ENCODE assay signal across 16 cellular contexts in the genomic region with DNA sequence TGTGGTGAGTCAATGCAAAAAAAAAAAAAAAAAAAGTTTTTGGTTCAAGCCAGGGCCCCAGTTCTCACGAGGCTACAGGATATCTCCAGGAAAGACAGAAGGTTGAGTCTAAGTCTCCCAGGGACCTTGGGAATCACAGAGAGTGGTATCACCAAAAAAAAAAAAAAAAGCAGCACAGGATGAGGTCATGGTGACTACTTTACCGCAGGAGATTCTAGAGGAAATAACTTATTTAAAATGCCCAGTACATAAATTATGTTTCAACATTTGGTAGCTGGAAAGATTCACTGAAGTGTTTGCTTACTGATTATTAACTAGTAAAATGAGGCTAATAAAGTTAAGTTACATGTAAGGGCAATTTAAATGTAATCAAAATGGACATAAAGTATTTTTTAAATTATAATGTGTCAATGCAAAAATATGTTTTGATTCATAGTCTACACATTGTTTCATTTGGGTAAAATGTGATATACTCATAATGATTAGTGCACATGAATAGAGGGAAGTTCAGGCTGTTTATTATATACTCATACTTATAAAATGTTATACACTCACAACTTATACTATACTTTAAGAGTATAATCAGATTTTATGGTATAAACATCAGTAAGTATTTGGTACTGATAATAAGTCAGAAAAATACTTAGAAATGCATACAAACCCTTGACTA.
DNase-seq lines count a peak whose midpoint lies in the region; ATAC-seq and TF ChIP-seq lines count a peak whose summit lies in the region.
"Had no signal": no experiment of that assay in that cellular context is flagged by ENCODE, and none has a peak within 500 bp of the region (broad histone marks: within the 10 kb centered on the region; RNA-seq: fewer than 3 reads in every experiment).

No MANE protein-coding gene starts in this region.

- DNase-seq in DMS53 (lab: John Stamatoyannopoulos, UW) = peak; percentile 34
- DNase-seq in DMS53 treated with DMSO at 0.1 percent for 48 hours (lab: John Stamatoyannopoulos, UW; ENCODE audit: unreplicated experiment) = no peak
- DNase-seq in fibroblast of mammary gland (ENCODE audit: low read depth) = peak; percentile 94
- DNase-seq in stromal cell of bone marrow (ENCODE audit: low read depth) = peak; percentile 89
- DNase-seq in NCI-H524 treated with DMSO at 0.1 percent for 48 hours (lab: John Stamatoyannopoulos, UW) = no peak
- DNase-seq in activated T-helper 1 cell treated with anti-CD3 and anti-CD28 coated beads, Interleukin-12 subunit alpha, Interleukin-12 subunit beta, Interleukin-2, Interleukin-4 antibody, amounts not matched to agents 30 ng/mL and 10 ng/mL and 1 ng/mL, durations not matched to agents 14 hours and 24 hours and 36 hours (ENCODE audit: low spot score) = no peak
- DNase-seq in NCI-H2171 (lab: John Stamatoyannopoulos, UW) = no peak
- DNase-seq: activated CD4-positive, alpha-beta T cell treated with anti-CD3 and anti-CD28 coated beads, Interleukin-2, amount 50 U/mL, for 48 hours; Calu3; NCI-H526 treated with DMSO at 0.1 percent for 48 hours; pancreas; tibial artery had no signal

- intact Hi-C loops in activated T-helper 1 cell treated with anti-CD3 and anti-CD28 coated beads, Interleukin-12 subunit alpha, Interleukin-12 subunit beta, Interleukin-2, Interleukin-4 antibody, amounts not matched to agents 30 ng/mL and 10 ng/mL and 1 ng/mL, durations not matched to agents 14 hours and 24 hours and 36 hours (cut with micrococcal nuclease) = no loop called here

- no peak for TF ChIP-seq CTCF in fibroblast of mammary gland (conservative IDR thresholded peaks at IDR 0.05; ENCODE audit: control insufficient read depth, insufficient read depth, low read depth, low read length)

- H3K27ac Mint-ChIP-seq in activated T-helper 1 cell treated with anti-CD3 and anti-CD28 coated beads, Interleukin-12 subunit alpha, Interleukin-12 subunit beta, Interleukin-2, Interleukin-4 antibody, amounts not matched to agents 30 ng/mL and 10 ng/mL and 1 ng/mL, durations not matched to agents 14 hours and 24 hours and 36 hours = no peak overlapping the region
- H3K27ac Mint-ChIP-seq: activated T-helper 17 cell treated with anti-CD3 and anti-CD28 coated beads, Interleukin-2, amount 50 U/mL, for 72 hours had no signal

- H3K4me1 Mint-ChIP-seq in activated T-helper 1 cell treated with anti-CD3 and anti-CD28 coated beads, Interleukin-12 subunit alpha, Interleukin-12 subunit beta, Interleukin-2, Interleukin-4 antibody, amounts not matched to agents 30 ng/mL and 10 ng/mL and 1 ng/mL, durations not matched to agents 14 hours and 24 hours and 36 hours (ENCODE audit: low read depth) = no peaks in the 10 kb centered on the region
- H3K4me1 Mint-ChIP-seq: activated T-helper 17 cell treated with anti-CD3 and anti-CD28 coated beads, Interleukin-2, amount 50 U/mL, for 72 hours had no signal

- H3K27me3 Mint-ChIP-seq in activated T-helper 1 cell treated with anti-CD3 and anti-CD28 coated beads, Interleukin-12 subunit alpha, Interleukin-12 subunit beta, Interleukin-2, Interleukin-4 antibody, amounts not matched to agents 30 ng/mL and 10 ng/mL and 1 ng/mL, durations not matched to agents 14 hours and 24 hours and 36 hours (ENCODE audit: insufficient read depth) = no peaks in the 10 kb centered on the region
- H3K27me3 Mint-ChIP-seq: activated T-helper 17 cell treated with anti-CD3 and anti-CD28 coated beads, Interleukin-2, amount 50 U/mL, for 72 hours had no signal

- peak; percentile 69 for ATAC-seq in SK-N-SH treated with all-trans-retinoic acid at 6 μM for 48 hours
- ATAC-seq: activated T-helper 17 cell treated with anti-CD3 and anti-CD28 coated beads, Interleukin-2, amount 50 U/mL, for 72 hours; K562; pancreas; Right ventricle myocardium inferior had no signal

- no peak overlapping the region for H3K4me3 ChIP-seq in fibroblast of mammary gland (ENCODE audit: control insufficient read depth, low read depth, low read length)
- H3K4me3 ChIP-seq: K562, pancreas, tibial artery had no signal

- H3K4me3 Mint-ChIP-seq in activated T-helper 1 cell treated with anti-CD3 and anti-CD28 coated beads, Interleukin-12 subunit alpha, Interleukin-12 subunit beta, Interleukin-2, Interleukin-4 antibody, amounts not matched to agents 30 ng/mL and 10 ng/mL and 1 ng/mL, durations not matched to agents 14 hours and 24 hours and 36 hours = no peak overlapping the region
- H3K4me3 Mint-ChIP-seq: activated T-helper 17 cell treated with anti-CD3 and anti-CD28 coated beads, Interleukin-2, amount 50 U/mL, for 72 hours had no signal

- H3K36me3 Mint-ChIP-seq in activated T-helper 1 cell treated with anti-CD3 and anti-CD28 coated beads, Interleukin-12 subunit alpha, Interleukin-12 subunit beta, Interleukin-2, Interleukin-4 antibody, amounts not matched to agents 30 ng/mL and 10 ng/mL and 1 ng/mL, durations not matched to agents 14 hours and 24 hours and 36 hours (ENCODE audit: low read depth) = no peaks in the 10 kb centered on the region

- H3K9me3 Mint-ChIP-seq in activated T-helper 1 cell treated with anti-CD3 and anti-CD28 coated beads, Interleukin-12 subunit alpha, Interleukin-12 subunit beta, Interleukin-2, Interleukin-4 antibody, amounts not matched to agents 30 ng/mL and 10 ng/mL and 1 ng/mL, durations not matched to agents 14 hours and 24 hours and 36 hours = no peaks in the 10 kb centered on the region
- H3K9me3 Mint-ChIP-seq: activated T-helper 17 cell treated with anti-CD3 and anti-CD28 coated beads, Interleukin-2, amount 50 U/mL, for 72 hours had no signal

TF ChIP-seq in SK-N-SH treated with all-trans-retinoic acid at 6 μM for 48 hours, 23 proteins besides CTCF, POLR2A, EP300 and RAD21:
- TF ChIP-seq, protein P1, sequence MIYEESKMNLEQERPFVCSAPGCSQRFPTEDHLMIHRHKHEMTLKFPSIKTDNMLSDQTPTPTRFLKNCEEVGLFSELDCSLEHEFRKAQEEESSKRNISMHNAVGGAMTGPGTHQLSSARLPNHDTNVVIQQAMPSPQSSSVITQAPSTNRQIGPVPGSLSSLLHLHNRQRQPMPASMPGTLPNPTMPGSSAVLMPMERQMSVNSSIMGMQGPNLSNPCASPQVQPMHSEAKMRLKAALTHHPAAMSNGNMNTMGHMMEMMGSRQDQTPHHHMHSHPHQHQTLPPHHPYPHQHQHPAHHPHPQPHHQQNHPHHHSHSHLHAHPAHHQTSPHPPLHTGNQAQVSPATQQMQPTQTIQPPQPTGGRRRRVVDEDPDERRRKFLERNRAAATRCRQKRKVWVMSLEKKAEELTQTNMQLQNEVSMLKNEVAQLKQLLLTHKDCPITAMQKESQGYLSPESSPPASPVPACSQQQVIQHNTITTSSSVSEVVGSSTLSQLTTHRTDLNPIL (CRISPR knock-in tag; IDR thresholded peaks at IDR 0.05; ENCODE audit: low read depth) = peak; percentile 50; the same call in 1 of the 2 replicates
- no peak for TF ChIP-seq ARNTL (CRISPR knock-in tag; IDR thresholded peaks at IDR 0.05; ENCODE audit: borderline replicate concordance, low read depth)
- TF ChIP-seq ISL1 (CRISPR knock-in tag; IDR thresholded peaks at IDR 0.05) = peak; percentile 81
- 0 out of 2 replicates have a peak, but pooled peaks have one; percentile 38 for TF ChIP-seq ZC3H10 (CRISPR knock-in tag; IDR thresholded peaks at IDR 0.05)

Comparison
In these comparisons a context has a peak if more than half of its experiments do, and no peak if none do; other contexts are left out.
1. DNase-seq: peak in DMS53 (single experiment), fibroblast of mammary gland (single experiment) and stromal cell of bone marrow (single experiment); none in DMS53 treated with DMSO at 0.1 percent for 48 hours (single experiment), NCI-H524 treated with DMSO at 0.1 percent for 48 hours (single experiment), activated T-helper 1 cell treated with anti-CD3 and anti-CD28 coated beads, Interleukin-12 subunit alpha, Interleukin-12 subunit beta, Interleukin-2, Interleukin-4 antibody, amounts not matched to agents 30 ng/mL and 10 ng/mL and 1 ng/mL, durations not matched to agents 14 hours and 24 hours and 36 hours (single experiment) and NCI-H2171 (single experiment).